ENCODE assay signal across 7 cellular contexts in the genomic region with DNA sequence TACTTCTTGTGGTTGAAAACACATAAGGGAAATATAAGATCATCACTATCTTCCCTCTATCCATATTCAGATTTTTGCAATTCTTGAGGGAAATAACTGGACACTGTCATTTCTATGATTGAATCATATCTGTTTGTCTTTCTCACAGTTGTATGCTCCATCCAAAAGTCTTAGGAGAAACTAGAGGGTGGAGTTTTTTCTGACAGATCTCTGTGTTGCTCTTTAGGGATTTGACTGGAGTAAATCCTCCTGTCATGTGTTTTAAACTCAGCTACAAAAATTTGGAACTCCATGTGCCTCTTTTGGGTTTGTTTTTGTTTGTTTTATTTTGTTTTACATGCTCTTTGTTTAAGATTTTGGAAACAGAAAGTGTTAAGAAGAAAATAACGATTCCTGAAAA.
"Had no signal": no experiment of that assay in that cellular context is flagged by ENCODE, and none has a peak within 500 bp of the region (broad histone marks: within the 10 kb centered on the region; RNA-seq: fewer than 3 reads in every experiment).

No MANE protein-coding gene starts in this region.

- H3K36me3 ChIP-seq: HAP-1 had no signal

- H3K9me3 ChIP-seq: HAP-1 had no signal

- DNase-seq: GOT3, H7, HFFc6, IMR-90 had no signal

- ATAC-seq: HCT116, K562 had no signal

- H3K4me1 ChIP-seq: HAP-1 had no signal

- H3K4me3 ChIP-seq: HAP-1, K562 had no signal
